Comparison of ENCODE assay signal across 26 cellular contexts in genomic region chr10:118971187-118971586, GRCh38. TPM values are rescaled to one million over a fixed set of nuclear protein-coding genes. Genes with fewer than 3 reads are reported as not detected.
DNase-seq lines count a peak whose midpoint lies in the region; ATAC-seq and TF ChIP-seq lines count a peak whose summit lies in the region.
"Had no signal": no experiment of that assay in that cellular context is flagged by ENCODE, and none has a peak within 500 bp of the region (broad histone marks: within the 10 kb centered on the region; RNA-seq: fewer than 3 reads in every experiment).

No MANE protein-coding gene starts in this region.

- H3K9me2 ChIP-seq in OCI-LY1 (ENCODE audit: low read depth, low read length): no peaks in the 10 kb centered on the region

- no peaks in the 10 kb centered on the region for H3K36me3 ChIP-seq in GM06990 (ENCODE audit: control insufficient read depth, insufficient read depth, low read length)
- no peaks in the 10 kb centered on the region for H3K36me3 ChIP-seq in OCI-LY1 (ENCODE audit: insufficient read depth, low read length)
- H3K36me3 ChIP-seq: uterus had no signal

- H3K27ac ChIP-seq in OCI-LY1 (ENCODE audit: low read depth, low read length, poor library complexity, severe bottlenecking): no peak overlapping the region
- H3K27ac ChIP-seq: RWPE1, SK-N-MC, uterus had no signal

- H3K27me3 ChIP-seq in GM06990 (replicated peaks; ENCODE audit: control insufficient read depth, insufficient read depth, low read length) (peaks cover 5% of the 10 kb centered on the region; the same call in 1 of the 2 replicates), OCI-LY1 (ENCODE audit: insufficient read depth, low read length) (peaks cover 5% of the 10 kb centered on the region; the same call in 1 of the 2 replicates)
- H3K27me3 ChIP-seq: uterus had no signal

- no peak overlapping the region for H2AFZ ChIP-seq in OCI-LY1 (ENCODE audit: low read length)

- H3K9me3 ChIP-seq in OCI-LY1 (ENCODE audit: low read length): no peaks in the 10 kb centered on the region
- H3K9me3 ChIP-seq: uterus had no signal

- no peaks in the 10 kb centered on the region for H3K4me1 ChIP-seq in OCI-LY1 (ENCODE audit: insufficient read depth, low read length, severe bottlenecking)
- H3K4me1 ChIP-seq: uterus had no signal

- H3K9ac ChIP-seq in OCI-LY1 (ENCODE audit: low read length): no peak overlapping the region

- DNase-seq in GM06990 (ENCODE audit: extremely low read depth, insufficient read length) (no peak), fibroblast of the aortic adventitia (ENCODE audit: low read depth) (no peak), amniotic stem cell (lab: John Stamatoyannopoulos, UW) (no peak), SW 1271 (lab: John Stamatoyannopoulos, UW) (no peak)
- DNase-seq: activated CD4-positive, alpha-beta T cell treated with anti-CD3 and anti-CD28 coated beads for 1 hour; activated CD8-positive, alpha-beta T cell treated with anti-CD3 and anti-CD28 coated beads, Interleukin-2, amount 10 ng/mL, durations not matched to agents 7 days and 5 days; aorta; central memory CD4-positive, alpha-beta T cell; dermis blood vessel endothelial cell; DND-41; H9; hypothalamus; immature natural killer cell; naive thymus-derived CD4-positive, alpha-beta T cell; NCI-H1092 treated with DMSO at 0.1 percent for 48 hours; NCI-H187 treated with DMSO at 0.1 percent for 48 hours; nucleus accumbens; uterus had no signal

- H4K20me1 ChIP-seq in OCI-LY1 (ENCODE audit: insufficient read depth, low read length): no peaks in the 10 kb centered on the region

- H3F3A ChIP-seq in OCI-LY1 (ENCODE audit: insufficient read depth, low read length): no peaks in the 10 kb centered on the region

- H3K4me3 ChIP-seq in GM06990 (replicated peaks; ENCODE audit: low read depth, low read length) (no peak overlapping the region), GM12875 (ENCODE audit: low read depth, low read length) (no peak overlapping the region), OCI-LY1 (ENCODE audit: low read depth, low read length, poor library complexity, severe bottlenecking) (no peak overlapping the region), fibroblast of the aortic adventitia (ENCODE audit: low read depth, low read length) (no peak overlapping the region)
- H3K4me3 ChIP-seq: SK-N-MC, uterus had no signal

- TF ChIP-seq CTCF in GM06990 (IDR thresholded peaks at IDR 0.05; ENCODE audit: insufficient read depth, low read length, poor library complexity, severe bottlenecking): peak; percentile 40
- peak; percentile 33; the same call in 1 of the 2 replicates for TF ChIP-seq CTCF in GM12875 (IDR thresholded peaks at IDR 0.05; ENCODE audit: borderline replicate concordance, insufficient read depth, low read depth, low read length)
- peak; percentile 28; the same call in 1 of the 2 replicates for TF ChIP-seq CTCF in OCI-LY1 (IDR thresholded peaks at IDR 0.05; ENCODE audit: low read length)
- TF ChIP-seq CTCF in fibroblast of the aortic adventitia (IDR thresholded peaks at IDR 0.05; ENCODE audit: insufficient read depth, low read length): peak; percentile 6

- no peak overlapping the region for H3K4me2 ChIP-seq in OCI-LY1 (ENCODE audit: low read length)

- H3K79me2 ChIP-seq in OCI-LY1 (ENCODE audit: insufficient read depth, low read length): no peaks in the 10 kb centered on the region

- no peak for ATAC-seq in HG03469 (IDR thresholded peaks at IDR 0.05; ENCODE audit: unreplicated experiment)
- ATAC-seq in HG03442 (IDR thresholded peaks at IDR 0.05; ENCODE audit: unreplicated experiment): no peak
- ATAC-seq: activated CD8-positive, alpha-beta T cell treated with anti-CD3 and anti-CD28 coated beads, Interleukin-2, amount 10 ng/mL, durations not matched to agents 7 days and 5 days; activated naive CD4-positive, alpha-beta T cell treated with anti-CD3 and anti-CD28 coated beads, Interleukin-2, amount 50 U/mL, for 72 hours; left lobe of liver; naive thymus-derived CD4-positive, alpha-beta T cell had no signal

RNA-seq across cellular contexts. Expression of gene NANOS1, which starts 58.3 kb away (rescaled TPM):
- 2.1 and 2.7 TPM in 2 replicates for total RNA-seq in fibroblast of the aortic adventitia (ENCODE audit: low replicate concordance)
